Comparison of ENCODE assay signal across 11 cellular contexts in the genomic region with DNA sequence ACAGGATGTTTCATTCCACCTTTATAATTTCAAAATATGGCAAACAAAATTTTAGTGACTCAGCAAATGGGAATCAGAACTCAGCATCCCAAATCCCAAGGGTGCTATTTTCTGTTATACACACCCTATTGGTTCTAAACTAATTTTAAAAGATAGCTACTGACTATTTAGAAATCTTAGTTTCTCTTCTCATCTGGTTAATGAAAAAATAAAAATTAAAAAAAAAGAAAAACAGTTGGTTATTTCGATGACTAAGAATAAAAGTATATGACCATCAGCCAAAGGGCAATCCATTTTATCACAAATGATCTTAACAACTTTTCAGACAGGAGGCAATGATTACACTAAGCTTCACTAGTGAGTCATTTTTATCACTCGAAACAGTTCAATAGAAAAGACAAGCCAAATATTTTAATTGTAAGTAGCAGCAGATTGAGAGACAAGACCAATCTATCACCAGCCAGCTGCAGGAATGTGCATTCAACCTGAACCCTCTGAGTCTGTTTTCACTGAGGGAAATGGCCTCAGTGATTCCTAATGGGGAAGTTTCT. TPM values are rescaled to one million over a fixed set of nuclear protein-coding genes. Genes with fewer than 3 reads are reported as not detected.
DNase-seq lines count a peak whose midpoint lies in the region; ATAC-seq, FAIRE-seq and TF ChIP-seq lines count a peak whose summit lies in the region.
"Had no signal": no experiment of that assay in that cellular context is flagged by ENCODE, and none has a peak within 500 bp of the region (broad histone marks: within the 10 kb centered on the region; RNA-seq: fewer than 3 reads in every experiment).

No MANE protein-coding gene starts in this region.

- no peak for TF ChIP-seq RAD21 in SK-N-SH (IDR thresholded peaks at IDR 0.05; ENCODE audit: low read length)

- in situ Hi-C loops in GM23248 (cut with MboI), result no loop called here

- H3K27ac Mint-ChIP-seq in activated CD4-positive, alpha-beta memory T cell treated with anti-CD3 and anti-CD28 coated beads, Interleukin-2, amount 10 ng/mL, durations not matched to agents 7 days and 5 days, result no peak overlapping the region
- H3K27ac Mint-ChIP-seq: stimulated activated effector memory CD8-positive, alpha-beta T cell treated with anti-CD3 and anti-CD28 coated beads, Interleukin-12 subunit alpha, Interleukin-12 subunit beta, amount 100 ng/mL, for 72 hours had no signal

- H3K4me2 ChIP-seq in GM23248 (ENCODE audit: unreplicated experiment), result peak overlapping the region; percentile 63
- 0 out of 2 replicates have a peak overlapping the region, but pooled peaks have one; percentile 5 for H3K4me2 ChIP-seq in SK-N-SH

- H3K4me3 Mint-ChIP-seq in activated CD4-positive, alpha-beta memory T cell treated with anti-CD3 and anti-CD28 coated beads, Interleukin-2, amount 10 ng/mL, durations not matched to agents 7 days and 5 days, result no peak overlapping the region
- H3K4me3 Mint-ChIP-seq: brain; stimulated activated effector memory CD8-positive, alpha-beta T cell treated with anti-CD3 and anti-CD28 coated beads, Interleukin-12 subunit alpha, Interleukin-12 subunit beta, amount 100 ng/mL, for 72 hours had no signal

- H3K9me3 Mint-ChIP-seq in activated CD4-positive, alpha-beta memory T cell treated with anti-CD3 and anti-CD28 coated beads, Interleukin-2, amount 10 ng/mL, durations not matched to agents 7 days and 5 days, result no peaks in the 10 kb centered on the region
- H3K9me3 Mint-ChIP-seq: brain; stimulated activated effector memory CD8-positive, alpha-beta T cell treated with anti-CD3 and anti-CD28 coated beads, Interleukin-12 subunit alpha, Interleukin-12 subunit beta, amount 100 ng/mL, for 72 hours had no signal

- no peak for TF ChIP-seq EP300 in SK-N-SH (IDR thresholded peaks at IDR 0.05; ENCODE audit: borderline replicate concordance in 1 of 2, low read depth in 1 of 2, low read length in 1 of 2)

- FAIRE-seq in frontal cortex (lab: Jason Lieb, UNC), result no peak

- peaks cover 13% of the 10 kb centered on the region for H3K4me1 Mint-ChIP-seq in activated CD4-positive, alpha-beta memory T cell treated with anti-CD3 and anti-CD28 coated beads, Interleukin-2, amount 10 ng/mL, durations not matched to agents 7 days and 5 days
- H3K4me1 Mint-ChIP-seq: stimulated activated effector memory CD8-positive, alpha-beta T cell treated with anti-CD3 and anti-CD28 coated beads, Interleukin-12 subunit alpha, Interleukin-12 subunit beta, amount 100 ng/mL, for 72 hours had no signal

- no peak overlapping the region for H3K9ac ChIP-seq in GM23248
- no peak overlapping the region for H3K9ac ChIP-seq in SK-N-SH

- TF ChIP-seq CTCF in SK-N-SH (IDR thresholded peaks at IDR 0.05), result no peak
- no peak for TF ChIP-seq CTCF in fibroblast of the aortic adventitia (IDR thresholded peaks at IDR 0.05; ENCODE audit: insufficient read depth, low read length)

- peak; percentile 83 for DNase-seq in GM23248
- no peak for DNase-seq in SK-N-SH
- peak; percentile 66 for DNase-seq in fibroblast of the aortic adventitia (ENCODE audit: low read depth)
- peak; percentile 48 for DNase-seq in skeletal muscle cell (ENCODE audit: low read depth)
- no peak for DNase-seq in AML-193 (lab: John Stamatoyannopoulos, UW)
- no peak for DNase-seq in frontal cortex (ENCODE audit: low spot score in 2 of 2)
- DNase-seq in activated CD4-positive, alpha-beta memory T cell treated with anti-CD3 and anti-CD28 coated beads, Interleukin-2, amount 10 ng/mL, durations not matched to agents 7 days and 5 days, result no peak
- DNase-seq: activated CD8-positive, alpha-beta memory T cell treated with anti-CD3 and anti-CD28 coated beads, Interleukin-2, amount 50 U/mL, for 48 hours had no signal

- H3K4me1 ChIP-seq in GM23248 (ENCODE audit: insufficient read depth) (peaks cover 35% of the 10 kb centered on the region), SK-N-SH (ENCODE audit: control insufficient read depth in 1 of 2, insufficient read depth in 2 of 2, low read depth in 1 of 2, low read length in 1 of 2) (peaks cover 4 to 20% of the 10 kb centered on the region in 2 experiments; a peak in 3 of 4 replicates)

- no peak for ATAC-seq in GM21381 (IDR thresholded peaks at IDR 0.05; ENCODE audit: unreplicated experiment)
- ATAC-seq: stimulated activated effector memory CD8-positive, alpha-beta T cell treated with anti-CD3 and anti-CD28 coated beads, Interleukin-12 subunit alpha, Interleukin-12 subunit beta, amount 100 ng/mL, for 72 hours had no signal

- H3K79me2 ChIP-seq in GM23248 (ENCODE audit: insufficient read depth) (peaks cover 77% of the 10 kb centered on the region), SK-N-SH (ENCODE audit: insufficient read depth) (peaks cover 76% of the 10 kb centered on the region)

- peaks cover 16% of the 10 kb centered on the region; the same call in 1 of the 2 replicates for H3K36me3 ChIP-seq in GM23248 (ENCODE audit: low read depth)
- peaks cover 3 to 5% of the 10 kb centered on the region in 2 experiments for H3K36me3 ChIP-seq in SK-N-SH (replicated peaks in 1 of 2; ENCODE audit: control insufficient read depth in 1 of 2, insufficient read depth in 2 of 2, low read length in 1 of 2)

- H3K27ac ChIP-seq in GM23248, result peak overlapping the region; percentile 36
- peak overlapping the region; percentile 29 to 55 for H3K27ac ChIP-seq in SK-N-SH (ENCODE audit: low read depth in 2 of 2, low read length in 1 of 2)

- no peaks in the 10 kb centered on the region for H3K27me3 Mint-ChIP-seq in activated CD4-positive, alpha-beta memory T cell treated with anti-CD3 and anti-CD28 coated beads, Interleukin-2, amount 10 ng/mL, durations not matched to agents 7 days and 5 days
- H3K27me3 Mint-ChIP-seq: brain had no signal

- H3K4me3 ChIP-seq in GM23248, result peak overlapping the region; percentile 41
- no peak overlapping the region for H3K4me3 ChIP-seq in SK-N-SH (ENCODE audit: low read depth in 2 of 2, low read length in 1 of 2)
- H3K4me3 ChIP-seq in fibroblast of the aortic adventitia (ENCODE audit: low read depth, low read length), result no peak overlapping the region
- H3K4me3 ChIP-seq in skeletal muscle cell (ENCODE audit: low read depth, low read length), result no peak overlapping the region

- CTCF ChIA-PET in SK-N-SH (lab: Yijun Ruan, JAX), result interaction anchor here (1.0 kb wide), 1 partner anchor 12 kb away, joined by 3 read pairs; no protein-coding TSS in a partner anchor
- CTCF ChIA-PET in activated CD4-positive, alpha-beta memory T cell treated with anti-CD3 and anti-CD28 coated beads, Interleukin-2, amount 10 ng/mL, durations not matched to agents 7 days and 5 days (lab: Charles Lee), result interaction anchor here (1.3 kb wide), 1 partner anchor 99 kb away, joined by 3 read pairs; no protein-coding TSS in a partner anchor

- H3F3A ChIP-seq in GM23248 (ENCODE audit: insufficient read depth) (peaks cover 35% of the 10 kb centered on the region), SK-N-SH (replicated peaks; ENCODE audit: insufficient read depth) (peaks cover 11% of the 10 kb centered on the region)

- H3K9me3 ChIP-seq in GM23248 (ENCODE audit: low read depth), result no peaks in the 10 kb centered on the region
- H3K9me3 ChIP-seq in SK-N-SH, result no peaks in the 10 kb centered on the region

- H2AFZ ChIP-seq in GM23248 (no peak overlapping the region), SK-N-SH (ENCODE audit: low read depth) (no peak overlapping the region)

- no peaks in the 10 kb centered on the region for H3K27me3 ChIP-seq in GM23248 (replicated peaks; ENCODE audit: insufficient read depth)
- no peaks in the 10 kb centered on the region for H3K27me3 ChIP-seq in SK-N-SH (ENCODE audit: insufficient read depth)

- WGBS in GM23248 (ENCODE audit: low coverage in 1 of 2, low lambda C conversion rate in 2 of 2, missing lambda C conversion rate in 2 of 2), 2 experiments, result 3 to 4% methylated on average over 2 of the region's 2 CpGs
- WGBS in SK-N-SH (ENCODE audit: low lambda C conversion rate), result 41% methylated on average over 2 of the region's 2 CpGs

- H3K36me3 Mint-ChIP-seq in activated CD4-positive, alpha-beta memory T cell treated with anti-CD3 and anti-CD28 coated beads, Interleukin-2, amount 10 ng/mL, durations not matched to agents 7 days and 5 days (ENCODE audit: low read depth), result no peaks in the 10 kb centered on the region

- H3K9me2 ChIP-seq in GM23248 (ENCODE audit: insufficient read depth) (no peaks in the 10 kb centered on the region), SK-N-SH (no peaks in the 10 kb centered on the region)

- POLR2A ChIA-PET in SK-N-SH (lab: Yijun Ruan, JAX), result no interaction called here
- POLR2A ChIA-PET in activated CD4-positive, alpha-beta memory T cell treated with anti-CD3 and anti-CD28 coated beads, Interleukin-2, amount 10 ng/mL, durations not matched to agents 7 days and 5 days (lab: Charles Lee), result no interaction called here

- peaks cover 10% of the 10 kb centered on the region; the same call in 1 of the 2 replicates for H4K20me1 ChIP-seq in GM23248 (ENCODE audit: insufficient read depth)
- peaks cover 16% of the 10 kb centered on the region; the same call in 1 of the 2 replicates for H4K20me1 ChIP-seq in SK-N-SH (ENCODE audit: insufficient read depth)

TF ChIP-seq in SK-N-SH, 30 proteins besides CTCF, POLR2A, EP300 and RAD21 (continues in another document):
- TF ChIP-seq, protein P1, sequence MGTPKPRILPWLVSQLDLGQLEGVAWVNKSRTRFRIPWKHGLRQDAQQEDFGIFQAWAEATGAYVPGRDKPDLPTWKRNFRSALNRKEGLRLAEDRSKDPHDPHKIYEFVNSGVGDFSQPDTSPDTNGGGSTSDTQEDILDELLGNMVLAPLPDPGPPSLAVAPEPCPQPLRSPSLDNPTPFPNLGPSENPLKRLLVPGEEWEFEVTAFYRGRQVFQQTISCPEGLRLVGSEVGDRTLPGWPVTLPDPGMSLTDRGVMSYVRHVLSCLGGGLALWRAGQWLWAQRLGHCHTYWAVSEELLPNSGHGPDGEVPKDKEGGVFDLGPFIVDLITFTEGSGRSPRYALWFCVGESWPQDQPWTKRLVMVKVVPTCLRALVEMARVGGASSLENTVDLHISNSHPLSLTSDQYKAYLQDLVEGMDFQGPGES (IDR thresholded peaks at IDR 0.05; ENCODE audit: low read depth, low read length), result no peak
- TF ChIP-seq RFX5 (IDR thresholded peaks at IDR 0.05; ENCODE audit: low read length), result no peak
- TF ChIP-seq MXI1 (IDR thresholded peaks at IDR 0.05; ENCODE audit: low read depth, low read length), result no peak
- TF ChIP-seq SMC3 (IDR thresholded peaks at IDR 0.05; ENCODE audit: low read depth, low read length), result no peak
- peak; percentile 11; the same call in 1 of the 2 replicates for TF ChIP-seq RXRA (IDR thresholded peaks at IDR 0.05; ENCODE audit: borderline replicate concordance, low read depth)

RNA-seq across cellular contexts. Expression of a gene that starts 15.2 kb away (rescaled TPM):
- total RNA-seq in GM23248 (2014; rRNA removed; shearing (Covaris generic)), result 6.3 and 7.1 TPM in 2 replicates
- polyA plus RNA-seq in GM23248 (2016; fragmentation: Nextera tagmentation; extraction: Ambion mirVana) (2.6 and 2.7 TPM in 2 replicates), SK-N-SH (2012; rRNA removed) (5.5 and 7.2 TPM in 2 replicates)
- polyA plus RNA-seq in SK-N-SH (2012; cell fraction: cytosol; rRNA removed), result 5.1 and 5.6 TPM in 2 replicates
- polyA plus RNA-seq in SK-N-SH (2012; cell fraction: nucleus; rRNA removed), result 10.5 and 15.7 TPM in 2 replicates
- total RNA-seq in fibroblast of the aortic adventitia (ENCODE audit: low replicate concordance) (7.8 and 9.8 TPM in 2 replicates), frontal cortex (26.9 TPM)
- 1 to 10 TPM; 7.4 TPM for total RNA-seq in activated CD4-positive, alpha-beta memory T cell treated with anti-CD3 and anti-CD28 coated beads, Interleukin-2, amount 10 ng/mL, durations not matched to agents 7 days and 5 days

Comparison
In these comparisons a context has a peak if more than half of its experiments do, and no peak if none do; other contexts are left out.
1. DNase-seq: peak in GM23248 (single experiment), fibroblast of the aortic adventitia (single experiment) and skeletal muscle cell (single experiment); none in SK-N-SH (single experiment), AML-193 (0 of 2), frontal cortex (0 of 2) and activated CD4-positive, alpha-beta memory T cell treated with anti-CD3 and anti-CD28 coated beads, Interleukin-2, amount 10 ng/mL, durations not matched to agents 7 days and 5 days (single experiment).